ENCODE assay signal across 1 cellular context in genomic region chr17:77240976-77241375, GRCh38.
TF ChIP-seq lines count a peak whose summit lies in the region.

No MANE protein-coding gene starts in this region.

TF ChIP-seq in GM23338, 12 proteins besides CTCF, POLR2A, EP300 and RAD21 (continued from another document):
- TF ChIP-seq ZNF462 (CRISPR knock-in tag; IDR thresholded peaks at IDR 0.05) (no peak), STAT1 (IDR thresholded peaks at IDR 0.05; ENCODE audit: unreplicated experiment) (no peak), REST (IDR thresholded peaks at IDR 0.05; ENCODE audit: unreplicated experiment) (no peak), ETS1 (IDR thresholded peaks at IDR 0.05) (no peak), EZH2phosphoT487 (IDR thresholded peaks at IDR 0.05; ENCODE audit: unreplicated experiment) (no peak)
